Comparison of ENCODE assay signal across 24 cellular contexts in the genomic region with DNA sequence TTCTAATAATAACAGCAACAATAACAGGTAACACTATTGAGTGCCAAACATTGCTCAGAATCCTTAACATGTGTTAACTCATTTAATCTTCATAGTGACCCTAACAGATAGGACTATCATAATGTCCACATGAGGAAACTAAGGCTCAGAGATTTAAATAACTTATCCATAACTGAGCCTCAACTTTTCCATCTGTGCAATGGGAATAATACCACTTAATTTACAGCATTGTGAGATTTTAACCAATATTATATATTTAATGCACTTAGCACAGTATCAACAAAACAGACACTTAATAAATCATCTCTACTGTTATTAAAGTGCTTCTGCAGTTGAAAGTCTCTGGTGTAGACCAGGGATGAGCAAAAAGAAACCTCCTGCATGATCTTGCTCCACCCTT.
"Had no signal": no experiment of that assay in that cellular context is flagged by ENCODE, and none has a peak within 500 bp of the region (broad histone marks: within the 10 kb centered on the region; RNA-seq: fewer than 3 reads in every experiment).

No MANE protein-coding gene starts in this region.

- H3K4me1 ChIP-seq: heart right ventricle, prostate gland had no signal

- H3K36me3 Mint-ChIP-seq: activated naive CD8-positive, alpha-beta T cell had no signal

- H3K27me3 Mint-ChIP-seq: activated CD4-positive, alpha-beta T cell treated with anti-CD3 and anti-CD28 coated beads for 36 hours; activated CD8-positive, alpha-beta memory T cell treated with anti-CD3 and anti-CD28 coated beads, Interleukin-2, amount 10 ng/mL, durations not matched to agents 7 days and 5 days; activated naive CD8-positive, alpha-beta T cell; central memory CD8-positive, alpha-beta T cell; dendritic cell treated with granulocyte-macrophage colony-stimulating factor and Interleukin-4, amounts not matched to agents 40 ng/mL and 50 ng/mL, for 4 days had no signal

- H3K27ac Mint-ChIP-seq: activated CD4-positive, alpha-beta T cell treated with anti-CD3 and anti-CD28 coated beads for 36 hours; activated CD8-positive, alpha-beta memory T cell treated with anti-CD3 and anti-CD28 coated beads, Interleukin-2, amount 10 ng/mL, durations not matched to agents 7 days and 5 days; activated CD8-positive, alpha-beta T cell treated with anti-CD3 and anti-CD28 coated beads, Interleukin-2, amount 10 ng/mL, durations not matched to agents 7 days and 5 days; dendritic cell treated with granulocyte-macrophage colony-stimulating factor and Interleukin-4, amounts not matched to agents 40 ng/mL and 50 ng/mL, for 4 days; T-helper 2 cell treated with Interferon-gamma antibody and Interleukin-4, amounts not matched to agents 5 μg/mL and 100 μg/mL, for 36 hours had no signal

- DNase-seq: activated CD4-positive, alpha-beta T cell treated with anti-CD3 and anti-CD28 coated beads for 36 hours; activated CD4-positive, CD25-positive, alpha-beta regulatory T cell; activated CD8-positive, alpha-beta memory T cell treated with anti-CD3 and anti-CD28 coated beads, Interleukin-2, amount 10 ng/mL, durations not matched to agents 7 days and 5 days; activated CD8-positive, alpha-beta T cell treated with anti-CD3 and anti-CD28 coated beads, Interleukin-2, amount 10 ng/mL, durations not matched to agents 7 days and 5 days; anterior cingulate cortex; esophagus squamous epithelium; foreskin melanocyte; heart right ventricle; left lung; lower lobe of right lung; mesenchymal stem cell; pancreas; stimulated activated CD4-positive, alpha-beta T cell treated with anti-CD3 and anti-CD28 coated beads, Interleukin-15, amount 100 ng/mL, for 24 hours; stimulated activated CD4-positive, alpha-beta T cell treated with anti-CD3 and anti-CD28 coated beads, Interleukin-2, amount 100 ng/mL, for 24 hours; stimulated activated naive CD4-positive, alpha-beta T cell; tibial artery; upper lobe of right lung had no signal

- H3K4me3 Mint-ChIP-seq: activated CD4-positive, alpha-beta T cell treated with anti-CD3 and anti-CD28 coated beads for 36 hours; activated CD8-positive, alpha-beta memory T cell treated with anti-CD3 and anti-CD28 coated beads, Interleukin-2, amount 10 ng/mL, durations not matched to agents 7 days and 5 days; activated CD8-positive, alpha-beta T cell treated with anti-CD3 and anti-CD28 coated beads, Interleukin-2, amount 10 ng/mL, durations not matched to agents 7 days and 5 days; activated naive CD8-positive, alpha-beta T cell; central memory CD8-positive, alpha-beta T cell; dendritic cell treated with granulocyte-macrophage colony-stimulating factor and Interleukin-4, amounts not matched to agents 40 ng/mL and 50 ng/mL, for 4 days; T-helper 2 cell treated with Interferon-gamma antibody and Interleukin-4, amounts not matched to agents 5 μg/mL and 100 μg/mL, for 36 hours had no signal

- H3K4me3 ChIP-seq: esophagus squamous epithelium, heart right ventricle, left lung, lower lobe of right lung, pancreas, prostate gland, suprapubic skin, tibial artery, upper lobe of right lung had no signal

- H3K27ac ChIP-seq: epithelial cell of prostate, esophagus squamous epithelium, heart right ventricle, left lung, lower lobe of right lung, pancreas, prostate gland, suprapubic skin, upper lobe of right lung had no signal

- H3K9me3 ChIP-seq: esophagus squamous epithelium, heart right ventricle, left lung, lower lobe of right lung, pancreas, prostate gland, suprapubic skin, tibial artery, upper lobe of right lung had no signal

- ATAC-seq: activated CD4-positive, alpha-beta T cell treated with anti-CD3 and anti-CD28 coated beads for 36 hours; activated CD8-positive, alpha-beta memory T cell treated with anti-CD3 and anti-CD28 coated beads, Interleukin-2, amount 10 ng/mL, durations not matched to agents 7 days and 5 days; activated CD8-positive, alpha-beta T cell treated with anti-CD3 and anti-CD28 coated beads, Interleukin-2, amount 10 ng/mL, durations not matched to agents 7 days and 5 days; heart right ventricle; left lung; lower lobe of right lung; upper lobe of right lung had no signal

- H3K9me3 Mint-ChIP-seq: central memory CD8-positive, alpha-beta T cell; dendritic cell treated with granulocyte-macrophage colony-stimulating factor and Interleukin-4, amounts not matched to agents 40 ng/mL and 50 ng/mL, for 4 days; T-helper 2 cell treated with Interferon-gamma antibody and Interleukin-4, amounts not matched to agents 5 μg/mL and 100 μg/mL, for 36 hours had no signal

- H3K36me3 ChIP-seq: esophagus squamous epithelium, heart right ventricle, left lung, lower lobe of right lung, pancreas, prostate gland, suprapubic skin, tibial artery, upper lobe of right lung had no signal

- H3K27me3 ChIP-seq: esophagus squamous epithelium, heart right ventricle, left lung, pancreas, suprapubic skin, tibial artery, upper lobe of right lung had no signal
